22 cellular contexts compared by ENCODE assay signal in genomic region chr10:127433951-127434350, GRCh38.
"Had no signal": no experiment of that assay in that cellular context is flagged by ENCODE, and none has a peak within 500 bp of the region (broad histone marks: within the 10 kb centered on the region; RNA-seq: fewer than 3 reads in every experiment).

No MANE protein-coding gene starts in this region.

- H3K36me3 Mint-ChIP-seq: activated naive CD4-positive, alpha-beta T cell treated with anti-CD3 and anti-CD28 coated beads, Interleukin-2, amount 50 U/mL, for 72 hours; memory B cell; natural killer cell; stimulated activated memory B cell treated with anti-CD40 and anti-IgM and Interleukin-4, amounts not matched to agents 10 μg/mL and 1 μg/mL and 100 μg/mL, for 72 hours had no signal

- H3K4me1 Mint-ChIP-seq: memory B cell; stimulated activated memory B cell treated with anti-CD40 and anti-IgM and Interleukin-4, amounts not matched to agents 10 μg/mL and 1 μg/mL and 100 μg/mL, for 72 hours; stimulated activated naive CD8-positive, alpha-beta T cell treated with anti-CD3 and anti-CD28 coated beads, Interleukin-15, amount 100 ng/mL, for 72 hours had no signal

- DNase-seq: activated CD4-positive, alpha-beta T cell treated with anti-CD3 and anti-CD28 coated beads for 4 hours; activated CD4-positive, alpha-beta T cell treated with anti-CD3 and anti-CD28 coated beads, Interleukin-2, amount 50 U/mL, for 4 hours; activated naive CD4-positive, alpha-beta T cell; activated T-cell treated with anti-CD3 and anti-CD28 coated beads for 4 hours; activated T-cell treated with anti-CD3 and anti-CD28 coated beads, Interleukin-2, amount 50 U/mL, for 72 hours; anterior cingulate cortex; effector memory CD8-positive, alpha-beta T cell; foreskin keratinocyte; heart left ventricle; natural killer cell; sigmoid colon; small intestine; stimulated activated CD4-positive, alpha-beta T cell treated with anti-CD3 and anti-CD28 coated beads, Interleukin-4, amount 100 ng/mL, for 4 hours; stimulated activated CD8-positive, alpha-beta memory T cell treated with anti-CD3 and anti-CD28 coated beads, Interleukin-4, amount 100 ng/mL, for 48 hours; stimulated activated naive CD8-positive, alpha-beta T cell treated with anti-CD3 and anti-CD28 coated beads, Interleukin-15, amount 100 ng/mL, for 72 hours; substantia nigra; T-helper 1 cell; upper lobe of right lung had no signal

- H3K9me3 Mint-ChIP-seq: activated naive CD4-positive, alpha-beta T cell treated with anti-CD3 and anti-CD28 coated beads, Interleukin-2, amount 50 U/mL, for 72 hours; activated T-cell treated with anti-CD3 and anti-CD28 coated beads, Interleukin-2, amount 50 U/mL, for 72 hours; memory B cell; natural killer cell; stimulated activated memory B cell treated with anti-CD40 and anti-IgM and Interleukin-4, amounts not matched to agents 10 μg/mL and 1 μg/mL and 100 μg/mL, for 72 hours; stimulated activated naive CD8-positive, alpha-beta T cell treated with anti-CD3 and anti-CD28 coated beads, Interleukin-15, amount 100 ng/mL, for 72 hours; T-helper 2 cell treated with Interferon-gamma antibody and Interleukin-4, amounts not matched to agents 5 μg/mL and 100 μg/mL, for 36 hours had no signal

- H3K4me3 Mint-ChIP-seq: activated T-cell treated with anti-CD3 and anti-CD28 coated beads, Interleukin-2, amount 50 U/mL, for 72 hours; effector memory CD8-positive, alpha-beta T cell; memory B cell; natural killer cell; stimulated activated memory B cell treated with anti-CD40 and anti-IgM and Interleukin-4, amounts not matched to agents 10 μg/mL and 1 μg/mL and 100 μg/mL, for 72 hours; stimulated activated naive CD8-positive, alpha-beta T cell treated with anti-CD3 and anti-CD28 coated beads, Interleukin-15, amount 100 ng/mL, for 72 hours; T-helper 2 cell treated with Interferon-gamma antibody and Interleukin-4, amounts not matched to agents 5 μg/mL and 100 μg/mL, for 36 hours had no signal

- H3K27ac Mint-ChIP-seq: activated naive CD4-positive, alpha-beta T cell treated with anti-CD3 and anti-CD28 coated beads, Interleukin-2, amount 50 U/mL, for 72 hours; activated T-cell treated with anti-CD3 and anti-CD28 coated beads, Interleukin-2, amount 50 U/mL, for 72 hours; effector memory CD8-positive, alpha-beta T cell; memory B cell; natural killer cell; stimulated activated memory B cell treated with anti-CD40 and anti-IgM and Interleukin-4, amounts not matched to agents 10 μg/mL and 1 μg/mL and 100 μg/mL, for 72 hours; stimulated activated naive CD8-positive, alpha-beta T cell treated with anti-CD3 and anti-CD28 coated beads, Interleukin-15, amount 100 ng/mL, for 72 hours; T-helper 2 cell treated with Interferon-gamma antibody and Interleukin-4, amounts not matched to agents 5 μg/mL and 100 μg/mL, for 36 hours had no signal

- H3K27me3 Mint-ChIP-seq: effector memory CD8-positive, alpha-beta T cell; memory B cell; stimulated activated memory B cell treated with anti-CD40 and anti-IgM and Interleukin-4, amounts not matched to agents 10 μg/mL and 1 μg/mL and 100 μg/mL, for 72 hours; stimulated activated naive CD8-positive, alpha-beta T cell treated with anti-CD3 and anti-CD28 coated beads, Interleukin-15, amount 100 ng/mL, for 72 hours had no signal
